ENCODE assay signal across 8 cellular contexts in the genomic region with DNA sequence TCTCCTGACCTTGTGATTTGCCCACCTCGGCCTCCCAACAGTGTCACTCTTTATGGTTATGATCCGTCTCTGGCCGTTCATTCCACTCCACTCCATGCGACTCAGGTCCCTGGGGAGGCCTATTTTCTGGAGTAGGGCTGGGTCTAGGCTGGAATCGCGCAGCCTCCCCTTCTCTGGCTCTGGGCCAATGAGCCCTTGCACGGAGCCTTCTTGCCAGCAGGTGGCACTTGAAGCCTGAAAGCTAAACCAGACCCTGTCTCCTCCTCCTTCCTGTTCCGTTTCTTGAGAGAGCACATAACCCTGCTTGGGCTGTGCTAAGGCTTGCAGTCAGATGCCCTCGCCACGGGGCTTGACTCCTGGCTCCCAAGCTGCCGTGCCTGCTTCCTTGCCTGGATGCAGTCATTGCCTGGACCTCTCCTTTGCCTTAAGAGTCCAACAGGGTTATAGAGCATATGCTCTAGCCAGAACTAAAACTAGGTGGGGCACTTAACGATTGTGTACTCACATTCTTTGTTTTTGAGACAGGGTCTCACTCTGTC. TPM values are rescaled to one million over a fixed set of nuclear protein-coding genes. Genes with fewer than 3 reads are reported as not detected.
A peak's percentile ranks its signal among the peaks of the same experiment; 100 is the strongest.
DNase-seq lines count a peak whose midpoint lies in the region; ATAC-seq and TF ChIP-seq lines count a peak whose summit lies in the region.

No MANE protein-coding gene starts in this region.

- DNase-seq in Caki2 (ENCODE audit: low read depth) (peak; percentile 89), epithelial cell of prostate (ENCODE audit: low read depth, low spot score) (peak; percentile 71), myocyte (ENCODE audit: low read depth) (peak; percentile 95)
- DNase-seq in Jurkat, Clone E6-1 (ENCODE audit: low read depth, low spot score) = peak; percentile 93
- DNase-seq in activated CD8-positive, alpha-beta memory T cell treated with anti-CD3 and anti-CD28 coated beads, Interleukin-2, amount 50 U/mL, for 48 hours = peak; percentile 88
- peak; percentile 59 to 63 for DNase-seq in stimulated activated CD8-positive, alpha-beta memory T cell treated with anti-CD3 and anti-CD28 coated beads, Interleukin-7, amount 100 ng/mL, for 1 hour (ENCODE audit: low read depth in 2 of 2)

- H3K27ac ChIP-seq in OCI-LY3 (ENCODE audit: low read length) = no peak overlapping the region
- peak overlapping the region; percentile 76 for H3K27ac ChIP-seq in epithelial cell of prostate

- H3K4me1 ChIP-seq in OCI-LY3 (ENCODE audit: low read length) = peaks cover 5% of the 10 kb centered on the region

- no peaks in the 10 kb centered on the region for H3K27me3 ChIP-seq in OCI-LY3 (ENCODE audit: low read depth, low read length)

- H3K4me2 ChIP-seq in OCI-LY3 (ENCODE audit: low read length) = peak overlapping the region; percentile 73

- peak overlapping the region; percentile 50 for H2AFZ ChIP-seq in OCI-LY3 (ENCODE audit: low read depth, low read length)

- peak; percentile 76 for TF ChIP-seq CTCF in OCI-LY3 (IDR thresholded peaks at IDR 0.05; ENCODE audit: low read depth, low read length)

- H4K20me1 ChIP-seq in OCI-LY3 (ENCODE audit: insufficient read depth, low read length) = no peaks in the 10 kb centered on the region

- H3K9me3 ChIP-seq in OCI-LY3 (ENCODE audit: insufficient read depth, low read length) = no peaks in the 10 kb centered on the region

- peak; percentile 79 for ATAC-seq in GM21381 (IDR thresholded peaks at IDR 0.05; ENCODE audit: unreplicated experiment)

- H3K9ac ChIP-seq in OCI-LY3 (ENCODE audit: low read length) = peak overlapping the region; percentile 45; the same call in 1 of the 2 replicates

- H3K79me2 ChIP-seq in OCI-LY3 (ENCODE audit: low read length) = no peaks in the 10 kb centered on the region

- peak overlapping the region; percentile 35 for H3K4me3 ChIP-seq in Jurkat, Clone E6-1 (ENCODE audit: low read length)
- peak overlapping the region; percentile 53 for H3K4me3 ChIP-seq in OCI-LY3 (ENCODE audit: low read length)

- in situ Hi-C loops in Caki2 (cut with HindIII; ENCODE audit: low pct_unique_long_range_greater_than_20kb, low sequenced_read_pairs) = no loop called here

- no peaks in the 10 kb centered on the region for H3K36me3 ChIP-seq in OCI-LY3 (replicated peaks; ENCODE audit: low read depth, low read length)

RNA-seq across cellular contexts. Expression of a gene that starts 9.6 kb away (rescaled TPM):
- total RNA-seq in Caki2 (2014; rRNA removed; shearing (Covaris generic); ENCODE audit: low replicate concordance) = 17.5 and 26.9 TPM in 2 replicates
- 25.7 TPM for polyA plus RNA-seq in Jurkat, Clone E6-1 (2012; ENCODE audit: insufficient read depth, insufficient read length)
- total RNA-seq in myocyte = 27.1 and 30.3 TPM in 2 replicates
- polyA plus RNA-seq in myocyte (2012) = 41.3 TPM
